In genomic region chr13:49443689-49444516, GRCh38 we compare ENCODE assay signal across 1 cellular context.
TF ChIP-seq lines count a peak whose summit lies in the region.

Gene CAB39L (minus strand): TSS chr13:49444064. CDS start chr13:49382910, 61,154 bp downstream.
Gene SETDB2 (plus strand): TSS chr13:49444274. CDS start chr13:49451894, 7,620 bp downstream.

TF ChIP-seq in K562, 482 proteins besides CTCF, POLR2A, EP300 and RAD21 (continued from another document and continues in another):
- TF ChIP-seq ZBTB40 (IDR thresholded peaks at IDR 0.05) (peak; percentile 78), ZBTB40 (CRISPR knock-in tag; IDR thresholded peaks at IDR 0.05) (no peak), ETV5 (CRISPR knock-in tag; IDR thresholded peaks at IDR 0.05; ENCODE audit: low read depth) (peak; percentile 93), OTX1 (CRISPR knock-in tag; IDR thresholded peaks at IDR 0.05) (peak; percentile 85; the same call in 1 of the 2 replicates), E2F6 (IDR thresholded peaks at IDR 0.05; ENCODE audit: borderline replicate concordance in 1 of 2, extremely low read depth in 1 of 2, insufficient read depth in 1 of 2, insufficient read length in 1 of 2, low read depth in 1 of 2, low read length in 1 of 2, poor library complexity in 1 of 2, severe bottlenecking in 1 of 2) (peak; percentile 17 to 34), ZNF589 (CRISPR knock-in tag; IDR thresholded peaks at IDR 0.05; ENCODE audit: low read depth) (no peak), HIVEP1 (CRISPR knock-in tag; IDR thresholded peaks at IDR 0.05) (no peak), SIN3A (IDR thresholded peaks at IDR 0.05; ENCODE audit: borderline replicate concordance in 2 of 2, control insufficient read depth in 1 of 2, low read depth in 2 of 2, low read length in 2 of 2) (0 out of 4 replicates have a peak, but pooled peaks of 1 of the 2 experiments have one; percentile 36), ETS1 (conservative IDR thresholded peaks at IDR 0.05; ENCODE audit: control insufficient read depth, low read depth, low read length) (no peak; the same call in 1 of the 2 replicates), SIX5 (IDR thresholded peaks at IDR 0.05; ENCODE audit: borderline replicate concordance in 1 of 2, insufficient read depth in 1 of 2, low read depth in 1 of 2, low read length in 2 of 2) (peak; percentile 59 to 69; a peak in 3 of 4 replicates), ZBTB7A (IDR thresholded peaks at IDR 0.05; ENCODE audit: borderline replicate concordance, control insufficient read depth, low read depth, low read length) (no peak; the same call in 1 of the 2 replicates), ZNF24 (IDR thresholded peaks at IDR 0.05) (peak; percentile 58; the same call in 1 of the 2 replicates), SAP30 (IDR thresholded peaks at IDR 0.05; ENCODE audit: borderline replicate concordance, insufficient read depth, low read depth, low read length, poor library complexity, severe bottlenecking) (no peak), MTA1 (IDR thresholded peaks at IDR 0.05; ENCODE audit: borderline replicate concordance) (0 out of 2 replicates have a peak, but pooled peaks have one; percentile 33), MAX (CRISPR knock-in tag; IDR thresholded peaks at IDR 0.05) (peak; percentile 77), ELF2 (CRISPR knock-in tag; IDR thresholded peaks at IDR 0.05) (no peak), GTF3C2 (IDR thresholded peaks at IDR 0.05; ENCODE audit: borderline replicate concordance, extremely low read depth, insufficient read length) (no peak), ZNF695 (CRISPR knock-in tag; IDR thresholded peaks at IDR 0.05) (no peak), ZNF121 (CRISPR knock-in tag; conservative IDR thresholded peaks at IDR 0.05) (no peak), FIP1L1 (IDR thresholded peaks at IDR 0.05; ENCODE audit: low read depth, low read length, poor library complexity, severe bottlenecking) (no peak), NEUROD1 (IDR thresholded peaks at IDR 0.05; ENCODE audit: borderline replicate concordance, low read depth, low read length, partially characterized antibody) (peak; percentile 4), HNRNPK (IDR thresholded peaks at IDR 0.05; ENCODE audit: low read depth, low read length, poor library complexity, severe bottlenecking) (no peak), EHMT2 (IDR thresholded peaks at IDR 0.05) (peak; percentile 94), YY1 (IDR thresholded peaks at IDR 0.05; ENCODE audit: borderline replicate concordance in 1 of 3, control insufficient read depth in 1 of 3, extremely low read depth in 1 of 3, insufficient read depth in 3 of 3, insufficient read length in 1 of 3, insufficient replicate concordance in 2 of 3, low read depth in 1 of 3, low read length in 2 of 3) (peak; percentile 91 to 99 (median 98)), ZNF12 (CRISPR knock-in tag; IDR thresholded peaks at IDR 0.05) (no peak), POLR2G (IDR thresholded peaks at IDR 0.05; ENCODE audit: low read depth, low read length) (peak; percentile 89), TAF15 (IDR thresholded peaks at IDR 0.05; ENCODE audit: low read depth, low read length) (peak; percentile 55; the same call in 1 of the 2 replicates), POLR2B (IDR thresholded peaks at IDR 0.05; ENCODE audit: low read depth, partially characterized antibody) (peak; percentile 53), PHF8 (IDR thresholded peaks at IDR 0.05; ENCODE audit: borderline replicate concordance, low read length) (peak; percentile 63), ZNF143 (CRISPR knock-in tag; IDR thresholded peaks at IDR 0.05) (no peak), ZNF507 (tag; conservative IDR thresholded peaks at IDR 0.05) (no peak), E2F1 (CRISPR knock-in tag; IDR thresholded peaks at IDR 0.05) (peak; percentile 22; the same call in 1 of the 2 replicates), DACH1 (IDR thresholded peaks at IDR 0.05; ENCODE audit: partially characterized antibody) (peak; percentile 75), GMEB1 (CRISPR knock-in tag; IDR thresholded peaks at IDR 0.05) (0 out of 2 replicates have a peak, but pooled peaks have one; percentile 43), POLR2AphosphoS2 (IDR thresholded peaks at IDR 0.05; ENCODE audit: low read length) (no peak), TBL1XR1 (IDR thresholded peaks at IDR 0.05; ENCODE audit: low read length in 2 of 2) (peak in 1 of 2 experiments; percentile 50; a peak in 1 of 4 replicates), KDM5B (IDR thresholded peaks at IDR 0.05; ENCODE audit: insufficient replicate concordance, low read depth, low read length) (peak; percentile 76), ZNF431 (CRISPR knock-in tag; IDR thresholded peaks at IDR 0.05) (no peak), ATF4 (CRISPR knock-in tag; IDR thresholded peaks at IDR 0.05) (0 out of 2 replicates have a peak, but pooled peaks have one; percentile 33), HMBOX1 (IDR thresholded peaks at IDR 0.05) (peak; percentile 95), ASH1L (IDR thresholded peaks at IDR 0.05; ENCODE audit: borderline replicate concordance, low read depth, partially characterized antibody) (peak; percentile 25)
